12 cellular contexts compared by ENCODE assay signal in the genomic region with DNA sequence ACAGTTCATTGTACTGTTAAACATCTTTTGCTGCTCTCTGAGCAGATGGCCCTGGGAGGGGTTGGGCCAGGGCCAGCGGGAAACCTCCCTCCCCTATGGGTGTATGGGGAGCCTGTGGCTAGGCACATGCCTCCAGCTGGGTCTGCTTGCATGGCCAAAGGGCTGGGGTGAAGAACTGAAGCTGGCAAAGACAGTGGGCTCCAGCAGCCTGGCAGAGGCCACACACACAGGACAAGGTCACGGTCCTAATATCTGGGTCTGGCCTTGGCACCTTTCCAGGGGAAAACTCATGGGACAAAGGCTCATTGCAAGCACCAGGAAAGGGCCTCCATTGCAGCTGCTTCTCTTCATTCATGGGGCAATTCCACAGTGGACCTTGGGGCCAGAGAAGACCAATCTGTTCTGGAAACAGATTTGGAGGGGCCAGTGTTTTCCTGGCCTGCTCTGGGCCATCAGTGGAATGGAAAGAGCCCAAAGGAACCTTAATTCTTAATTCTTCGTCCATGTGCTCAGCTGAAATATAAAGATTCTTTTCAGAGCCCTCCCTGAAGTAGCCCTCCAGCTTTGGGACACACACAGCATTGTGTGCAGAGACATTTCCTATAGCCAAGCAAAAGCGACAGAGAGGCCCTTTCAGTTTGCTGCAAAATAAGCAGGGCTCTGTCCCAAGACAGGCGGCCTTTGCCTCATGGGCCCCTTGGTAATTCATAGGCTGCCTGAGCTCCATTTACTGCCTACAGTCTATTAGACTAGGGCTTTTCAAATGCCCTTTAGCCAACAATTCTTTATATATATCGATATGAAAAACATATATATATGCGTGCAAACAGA. TPM values are rescaled to one million over a fixed set of nuclear protein-coding genes. Genes with fewer than 3 reads are reported as not detected.
DNase-seq lines count a peak whose midpoint lies in the region; ATAC-seq, FAIRE-seq and TF ChIP-seq lines count a peak whose summit lies in the region.
"Had no signal": no experiment of that assay in that cellular context is flagged by ENCODE, and none has a peak within 500 bp of the region (broad histone marks: within the 10 kb centered on the region; RNA-seq: fewer than 3 reads in every experiment).

No MANE protein-coding gene starts in this region.

- DNase-seq in NCI-H446 treated with DMSO at 0.1 percent for 48 hours (lab: John Stamatoyannopoulos, UW) (peak; percentile 75), H1 (ENCODE audit: low read depth in 1 of 2, low spot score in 2 of 2) (no peak), right lobe of liver (peak; percentile 73 to 94 (median 93)), testis (peak; percentile 82), CD14-positive monocyte (ENCODE audit: low spot score) (no peak)
- DNase-seq in activated CD4-positive, CD25-positive, alpha-beta regulatory T cell treated with anti-CD3 and anti-CD28 coated beads, Interleukin-2, amount 50 U/mL, for 72 hours = no peak
- DNase-seq: activated CD4-positive, alpha-beta T cell treated with anti-CD3 and anti-CD28 coated beads for 36 hours; stimulated activated CD4-positive, alpha-beta T cell treated with anti-CD3 and anti-CD28 coated beads, Interleukin-4, amount 100 ng/mL, for 4 hours had no signal

- H3K4me3 ChIP-seq in H1 (ENCODE audit: extremely low read depth in 1 of 4, insufficient read depth in 2 of 4, low read depth in 3 of 4, low read length in 4 of 4) (no peak overlapping the region), right lobe of liver (no peak overlapping the region), testis (no peak overlapping the region)
- H3K4me3 ChIP-seq: esophagus muscularis mucosa had no signal

- no peak overlapping the region for H2BK120ac ChIP-seq in H1 (replicated peaks; ENCODE audit: low read depth, low read length)

- peaks cover 1 to 15% (median 6%) of the 10 kb centered on the region in 3 donors for H3K27me3 Mint-ChIP-seq in CD14-positive monocyte (ENCODE audit: low read depth in 3 of 3)
- H3K27me3 Mint-ChIP-seq: activated naive CD8-positive, alpha-beta T cell had no signal

- no peaks in the 10 kb centered on the region for H3K9me3 ChIP-seq in H1 (ENCODE audit: insufficient read depth in 2 of 2, low read depth in 1 of 2, low read length in 1 of 2)
- no peaks in the 10 kb centered on the region for H3K9me3 ChIP-seq in right lobe of liver
- H3K9me3 ChIP-seq in testis = no peaks in the 10 kb centered on the region
- H3K9me3 ChIP-seq: esophagus muscularis mucosa had no signal

- TF ChIP-seq POLR2A in H1 (IDR thresholded peaks at IDR 0.05; ENCODE audit: control extremely low read depth in 1 of 2, low read depth in 2 of 2, low read length in 2 of 2) (no peak), right lobe of liver (IDR thresholded peaks at IDR 0.05) (no peak), testis (IDR thresholded peaks at IDR 0.05) (no peak)

- H4K5ac ChIP-seq in H1 (ENCODE audit: insufficient read length, low read depth, low read length) = no peak overlapping the region

- no peak overlapping the region for H3K4me2 ChIP-seq in H1 (ENCODE audit: insufficient read depth in 1 of 2, low read depth in 2 of 2, low read length in 2 of 2)

- H3K4me1 ChIP-seq in H1 (replicated peaks in 1 of 4; ENCODE audit: control insufficient read depth in 3 of 4, insufficient read depth in 4 of 4, low read length in 3 of 4) (peaks cover 0 to 5% (median 2%) of the 10 kb centered on the region in 4 experiments; a peak in 2 of 7 replicates), right lobe of liver (peaks cover 0 to 19% (median 9%) of the 10 kb centered on the region in 4 donors), testis (peaks cover 24% of the 10 kb centered on the region)

- H3K4me3 Mint-ChIP-seq in CD14-positive monocyte = no peak overlapping the region
- H3K4me3 Mint-ChIP-seq: activated CD4-positive, alpha-beta T cell treated with anti-CD3 and anti-CD28 coated beads for 36 hours; activated naive CD8-positive, alpha-beta T cell had no signal

- no peak overlapping the region; a peak in 1 of 7 replicates for H3K9ac ChIP-seq in H1 (replicated peaks in 1 of 4; ENCODE audit: extremely low read depth in 1 of 4, low read depth in 3 of 4, low read length in 3 of 4)

- FAIRE-seq in H1 (lab: Jason Lieb, UNC) = no peak
- FAIRE-seq: HTR-8/SVneo had no signal

- H3K79me1 ChIP-seq in H1 (ENCODE audit: low read depth, low read length) = no peaks in the 10 kb centered on the region

- H3K36me3 ChIP-seq in H1 (ENCODE audit: control insufficient read depth in 2 of 4, insufficient read depth in 4 of 4, low read length in 3 of 4) (no peaks in the 10 kb centered on the region), right lobe of liver (no peaks in the 10 kb centered on the region), testis (ENCODE audit: low read depth, missing control alignments) (no peaks in the 10 kb centered on the region)
- H3K36me3 ChIP-seq: esophagus muscularis mucosa had no signal

- no peak overlapping the region for H3K23ac ChIP-seq in H1 (ENCODE audit: insufficient read length)

- no peaks in the 10 kb centered on the region for H3K79me2 ChIP-seq in H1 (ENCODE audit: control insufficient read depth in 1 of 2, insufficient read depth in 2 of 2, low read length in 2 of 2)

- no peak overlapping the region for H2BK20ac ChIP-seq in H1 (ENCODE audit: low read length)

- 0 out of 2 replicates have a peak overlapping the region, but pooled peaks have one; percentile 31 for H2BK15ac ChIP-seq in H1 (ENCODE audit: low read length)

- 88% methylated on average over 7 of the region's 7 CpGs; no CpG with 5 or more reads in 1 of the 2 experiments for WGBS in H1 (ENCODE audit: extremely low coverage in 1 of 2, insufficient coverage in 1 of 2, insufficient read length in 1 of 2, insufficient replicate concordance in 2 of 2, low coverage in 1 of 2, low lambda C conversion rate in 2 of 2, missing lambda C conversion rate in 1 of 2), 2 experiments
- 45% methylated on average over 4 of the region's 7 CpGs for WGBS in right lobe of liver (ENCODE audit: insufficient coverage, low coverage, low lambda C conversion rate, missing lambda C conversion rate)
- 53 to 54% methylated on average over 7 of the region's 7 CpGs for WGBS in testis, 2 donors

- H3K27ac ChIP-seq in H1 (ENCODE audit: low read depth, low read length) = no peak overlapping the region
- H3K27ac ChIP-seq in right lobe of liver = peak overlapping the region in 2 of 3 donors; percentile 8 to 52
- H3K27ac ChIP-seq in testis = no peak overlapping the region

- H4K20me1 ChIP-seq in H1 (replicated peaks in 1 of 2; ENCODE audit: control insufficient read depth in 1 of 2, insufficient read depth in 2 of 2, low read length in 2 of 2) = no peaks in the 10 kb centered on the region

- intact Hi-C loops in right lobe of liver (cut with DNase I) (no loop called here), testis (cut with DNase I; ENCODE audit: low total_unique reads) (no loop called here), CD14-positive monocyte (cut with micrococcal nuclease) (no loop called here)

- H3K27me3 ChIP-seq in H1 (replicated peaks in 1 of 4; ENCODE audit: control insufficient read depth in 3 of 4, extremely low read depth in 1 of 4, insufficient read depth in 3 of 4, low read length in 3 of 4) (no peaks in the 10 kb centered on the region), right lobe of liver (no peaks in the 10 kb centered on the region), testis (no peaks in the 10 kb centered on the region)
- H3K27me3 ChIP-seq: esophagus muscularis mucosa had no signal

- H4K8ac ChIP-seq in H1 (ENCODE audit: extremely low read depth, insufficient read depth, low read length) = peak overlapping the region; percentile 39

- TF ChIP-seq CTCF in H1 (IDR thresholded peaks at IDR 0.05; ENCODE audit: control extremely low read depth in 1 of 3, insufficient read depth in 1 of 3, low read depth in 1 of 3, low read length in 3 of 3) = no peak
- no peak for TF ChIP-seq CTCF in right lobe of liver (IDR thresholded peaks at IDR 0.05)
- no peak for TF ChIP-seq CTCF in testis (IDR thresholded peaks at IDR 0.05)
- TF ChIP-seq CTCF in CD14-positive monocyte (IDR thresholded peaks at IDR 0.05) = no peak

- H3K56ac ChIP-seq in H1 (replicated peaks; ENCODE audit: insufficient read length, low read depth, low read length) = no peak overlapping the region

- ATAC-seq in right lobe of liver = peak; percentile 89 to 98 (median 94)
- ATAC-seq in GM21786 (IDR thresholded peaks at IDR 0.05; ENCODE audit: unreplicated experiment) = no peak
- ATAC-seq: activated CD4-positive, alpha-beta T cell treated with anti-CD3 and anti-CD28 coated beads for 36 hours had no signal

- TF ChIP-seq EP300 in H1 (IDR thresholded peaks at IDR 0.05; ENCODE audit: borderline replicate concordance in 1 of 2, low read depth in 2 of 2, low read length in 2 of 2) = no peak

- no peak overlapping the region for H2AK5ac ChIP-seq in H1 (ENCODE audit: low read depth, low read length)

- POLR2A ChIA-PET in H1 (lab: Charles Lee; ENCODE audit: partially characterized antibody) = no interaction called here

- CTCF ChIA-PET in H1 (lab: Charles Lee; ENCODE audit: partially characterized antibody) = interaction anchor here (0.6 to 2.5 kb wide), 6 partner anchors 9 to 78 kb away, joined by 3 to 15 read pairs (median 4); no protein-coding TSS in a partner anchor

- H3K9me3 Mint-ChIP-seq in CD14-positive monocyte = no peaks in the 10 kb centered on the region

- no peak overlapping the region for H3K27ac Mint-ChIP-seq in CD14-positive monocyte
- H3K27ac Mint-ChIP-seq: activated CD4-positive, alpha-beta T cell treated with anti-CD3 and anti-CD28 coated beads for 36 hours; activated naive CD8-positive, alpha-beta T cell had no signal

- no peak for TF ChIP-seq RAD21 in H1 (IDR thresholded peaks at IDR 0.05 in 1 of 2, conservative IDR thresholded peaks at IDR 0.05 in 1 of 2; ENCODE audit: low read depth in 2 of 2, low read length in 2 of 2)

- H3K23me2 ChIP-seq in H1 (ENCODE audit: low read depth, low read length) = no peaks in the 10 kb centered on the region

- H2AFZ ChIP-seq in H1 (ENCODE audit: low read length) = no peak overlapping the region

- no peaks in the 10 kb centered on the region for H3K4me1 Mint-ChIP-seq in CD14-positive monocyte

- no peak overlapping the region for H3K14ac ChIP-seq in H1 (ENCODE audit: insufficient read length)

- no peak overlapping the region for H3K18ac ChIP-seq in H1 (ENCODE audit: extremely low read depth, low read length)

- no peak overlapping the region for H2BK5ac ChIP-seq in H1 (ENCODE audit: low read depth, low read length)

- no peaks in the 10 kb centered on the region for H3K36me3 Mint-ChIP-seq in CD14-positive monocyte

- H4K91ac ChIP-seq in H1 (replicated peaks; ENCODE audit: insufficient read length, low read length) = no peak overlapping the region

- no peak overlapping the region for H2BK12ac ChIP-seq in H1 (ENCODE audit: low read depth, low read length)

- no peak overlapping the region for H3K4ac ChIP-seq in H1 (replicated peaks; ENCODE audit: insufficient read length, low read depth, low read length)

RNA-seq across cellular contexts. Expression of a gene that starts 11.3 kb away (rescaled TPM):
- total RNA-seq in H1 (2021; fragmentation: NEBNext Ultra II Directional; extraction: Animal tissue kit (Norgen Biotek cat#: 25700)) = 29.7 and 33.6 TPM in 2 replicates
- polyA plus RNA-seq in H1 (2011; rRNA removed) = 11.4 and 13.5 TPM in 2 replicates
- polyA plus RNA-seq in H1 (2011; cell fraction: cytosol; rRNA removed) = 12.3 TPM
- polyA plus RNA-seq in H1 (2011; cell fraction: nucleus; rRNA removed) = 28.9 TPM
- polyA plus RNA-seq in H1 (2012, experiment 1 of 2) = 11.8 to 21.0 TPM (median 15.1 TPM) in 4 replicates
- 6.2 TPM for polyA plus RNA-seq in H1 (2012, experiment 2 of 2)
- polyA plus RNA-seq in H1 (2013, experiment 1 of 2) = 9.1 TPM
- 8.6 TPM for polyA plus RNA-seq in H1 (2013, experiment 2 of 2)
- 59.1 and 59.3 TPM in 2 replicates for polyA minus RNA-seq in H1 (2011; rRNA and poly(A)+ RNA removed)
- polyA minus RNA-seq in H1 (2011; cell fraction: cytosol; rRNA and poly(A)+ RNA removed) = 23.7 TPM
- polyA minus RNA-seq in H1 (2011; cell fraction: nucleus; rRNA and poly(A)+ RNA removed) = 26.6 TPM
- total RNA-seq in right lobe of liver = 10 to 100 TPM; 23.4 to 47.7 (median 31.0) TPM
- 10 to 100 TPM; 22.9 to 38.4 TPM for total RNA-seq in testis
- 9.7 TPM for polyA plus RNA-seq in testis (ENCODE audit: insufficient read depth, low read depth, low replicate concordance)
- 1 to 10 TPM; 6.0 to 8.5 TPM for polyA plus RNA-seq in CD14-positive monocyte

Comparison
In these comparisons a context has a peak if more than half of its experiments do, and no peak if none do; other contexts are left out.
1. DNase-seq: peak in NCI-H446 treated with DMSO at 0.1 percent for 48 hours (single experiment), right lobe of liver (3 of 3) and testis (single experiment); none in H1 (0 of 2), activated CD4-positive, CD25-positive, alpha-beta regulatory T cell treated with anti-CD3 and anti-CD28 coated beads, Interleukin-2, amount 50 U/mL, for 72 hours (single experiment) and CD14-positive monocyte (single experiment).
2. H3K27ac ChIP-seq: peak in right lobe of liver (2 of 3); none in H1 (single experiment) and testis (0 of 2).